8 cellular contexts compared by ENCODE assay signal in the genomic region with DNA sequence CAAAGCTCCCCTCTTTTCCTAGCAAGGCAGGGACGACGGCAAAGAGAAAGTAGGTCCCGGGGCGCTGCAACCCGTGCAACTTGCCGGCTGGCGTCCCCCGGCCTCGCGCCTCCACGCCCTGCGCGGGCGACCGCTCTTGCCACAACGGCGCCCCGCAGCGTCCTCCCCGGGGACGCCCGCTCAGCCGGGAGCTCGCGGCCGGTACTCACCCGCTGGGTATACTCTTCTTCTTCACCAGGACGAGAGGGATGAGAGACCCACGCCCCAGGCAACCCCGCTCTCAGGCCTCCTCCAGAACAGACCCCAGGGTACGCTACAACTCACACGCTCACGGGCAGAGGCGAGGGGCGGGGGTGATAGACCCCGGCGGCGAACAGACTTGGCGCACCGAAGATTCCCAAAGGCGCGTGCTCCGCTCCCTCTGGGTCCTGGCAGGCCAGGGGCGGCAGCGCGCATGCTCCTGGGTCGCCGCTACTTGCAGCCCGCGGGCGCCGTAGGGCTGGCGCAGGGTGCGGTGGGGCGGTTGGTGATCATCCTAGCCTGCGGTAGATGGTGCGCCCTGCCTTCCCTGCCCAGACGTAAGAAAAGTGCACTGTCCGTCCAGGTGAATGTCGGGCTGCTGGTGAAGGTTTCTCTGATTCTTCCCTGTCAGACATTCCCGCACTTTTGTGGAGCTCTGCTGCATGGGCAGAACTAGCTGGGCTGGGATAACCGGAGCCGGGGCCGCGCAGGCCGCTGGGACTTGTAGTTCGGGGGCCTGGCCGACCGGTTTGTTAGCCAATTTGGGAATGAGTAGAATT. TPM values are rescaled to one million over a fixed set of nuclear protein-coding genes. Genes with fewer than 3 reads are reported as not detected.
A peak's percentile ranks its signal among the peaks of the same experiment; 100 is the strongest.
DNase-seq lines count a peak whose midpoint lies in the region; ATAC-seq, FAIRE-seq and TF ChIP-seq lines count a peak whose summit lies in the region.

Gene CC2D2B, plus strand, starts transcription at position 522 of the 800 bp plus-strand sequence. CDS start 3,349 bp downstream, outside the sequence.

- TF ChIP-seq EP300 in H1 (IDR thresholded peaks at IDR 0.05; ENCODE audit: borderline replicate concordance in 1 of 2, low read depth in 2 of 2, low read length in 2 of 2) = no peak

- peak within 1 kb of the TSS; percentile 95 for H2BK5ac ChIP-seq in H1 (ENCODE audit: low read depth, low read length)
- H2BK5ac ChIP-seq in mesendoderm (ENCODE audit: low read length) = peak within 1 kb of the TSS; percentile 45

- no peaks in the 10 kb centered on the region for H3K27me3 ChIP-seq in CD4-positive, alpha-beta memory T cell (ENCODE audit: insufficient read depth, low read length)
- no peaks in the 10 kb centered on the region for H3K27me3 ChIP-seq in H1 (replicated peaks in 1 of 4; ENCODE audit: control insufficient read depth in 3 of 4, extremely low read depth in 1 of 4, insufficient read depth in 3 of 4, low read length in 3 of 4)
- H3K27me3 ChIP-seq in mesendoderm (ENCODE audit: insufficient read depth, low read length, poor library complexity) = no peaks in the 10 kb centered on the region

- peak within 1 kb of the TSS; percentile 58 for H3K27ac ChIP-seq in CD4-positive, alpha-beta memory T cell (ENCODE audit: low read depth, low read length)
- H3K27ac ChIP-seq in H1 (ENCODE audit: low read depth, low read length) (no peak within 1 kb of the TSS), mesendoderm (ENCODE audit: low read depth, low read length) (peak within 1 kb of the TSS; percentile 1)

- H3K9ac ChIP-seq in H1 (replicated peaks in 1 of 4; ENCODE audit: extremely low read depth in 1 of 4, low read depth in 3 of 4, low read length in 3 of 4) (peak within 1 kb of the TSS in 3 of 4 experiments; percentile 31 to 51 (median 42); a peak in 5 of 7 replicates), mesendoderm (ENCODE audit: low read length) (peak within 1 kb of the TSS; percentile 62)

- H2AK5ac ChIP-seq in H1 (ENCODE audit: low read depth, low read length) (no peak within 1 kb of the TSS), mesendoderm (ENCODE audit: low read length) (no peak within 1 kb of the TSS)

- TF ChIP-seq RAD21 in H1 (IDR thresholded peaks at IDR 0.05 in 1 of 2, conservative IDR thresholded peaks at IDR 0.05 in 1 of 2; ENCODE audit: low read depth in 2 of 2, low read length in 2 of 2) = no peak

- H3K23me2 ChIP-seq in H1 (ENCODE audit: low read depth, low read length) = peaks cover 8% of the 10 kb centered on the region; the same call in 1 of the 2 replicates

- no peak for TF ChIP-seq CTCF in H1 (IDR thresholded peaks at IDR 0.05; ENCODE audit: control extremely low read depth in 1 of 3, insufficient read depth in 1 of 3, low read depth in 1 of 3, low read length in 3 of 3)

- peak; percentile 46 to 63 (median 55) for DNase-seq in CD4-positive, alpha-beta memory T cell
- DNase-seq in GM19240 (ENCODE audit: insufficient read length, low spot score) (peak; percentile 33), NCI-H82 treated with DMSO at 0.1 percent for 48 hours (lab: John Stamatoyannopoulos, UW; ENCODE audit: unreplicated experiment) (peak; percentile 60), H1 (ENCODE audit: low read depth in 1 of 2, low spot score in 2 of 2) (peak; percentile 69 to 91), mesendoderm (peak; percentile 94)
- peak; percentile 32 to 38 for DNase-seq in activated CD8-positive, alpha-beta memory T cell treated with anti-CD3 and anti-CD28 coated beads for 4 hours (ENCODE audit: low read depth in 2 of 2)
- DNase-seq in stimulated activated CD8-positive, alpha-beta memory T cell treated with anti-CD3 and anti-CD28 coated beads, Interleukin-12 subunit alpha, Interleukin-12 subunit beta, amount 100 ng/mL, for 4 hours (ENCODE audit: low read depth) = peak; percentile 49

- H2BK15ac ChIP-seq in H1 (ENCODE audit: low read length) (peak within 1 kb of the TSS; percentile 98; the same call in 1 of the 2 replicates), mesendoderm (replicated peaks; ENCODE audit: low read depth) (no peak within 1 kb of the TSS)

- peak within 1 kb of the TSS; percentile 99 for H2AFZ ChIP-seq in H1 (ENCODE audit: low read length)

- FAIRE-seq in H1 (lab: Jason Lieb, UNC) = no peak

- H2BK20ac ChIP-seq in H1 (ENCODE audit: low read length) = no peak within 1 kb of the TSS

- peak within 1 kb of the TSS; percentile 76 to 91 (median 88) for H3K27ac Mint-ChIP-seq in CD4-positive, alpha-beta memory T cell

- peak within 1 kb of the TSS; percentile 96 for H4K8ac ChIP-seq in H1 (ENCODE audit: extremely low read depth, insufficient read depth, low read length)
- H4K8ac ChIP-seq in mesendoderm (ENCODE audit: low read depth, low read length) = peak within 1 kb of the TSS; percentile 76

- H3K4me3 ChIP-seq in CD4-positive, alpha-beta memory T cell (ENCODE audit: low read length in 2 of 2) = peak within 1 kb of the TSS; percentile 73 to 86
- H3K4me3 ChIP-seq in H1 (ENCODE audit: extremely low read depth in 1 of 4, insufficient read depth in 2 of 4, low read depth in 3 of 4, low read length in 4 of 4) (peak within 1 kb of the TSS; percentile 73 to 82 (median 76)), mesendoderm (ENCODE audit: low read length) (peak within 1 kb of the TSS; percentile 55)

- peak within 1 kb of the TSS; percentile 62 for H3K56ac ChIP-seq in H1 (replicated peaks; ENCODE audit: insufficient read length, low read depth, low read length)
- H3K56ac ChIP-seq in mesendoderm (ENCODE audit: low read length) = peak within 1 kb of the TSS; percentile 90

- no peaks in the 10 kb centered on the region for H3K4me1 ChIP-seq in CD4-positive, alpha-beta memory T cell (ENCODE audit: insufficient read depth, low read length)
- no peaks in the 10 kb centered on the region for H3K4me1 ChIP-seq in H1 (replicated peaks in 1 of 4; ENCODE audit: control insufficient read depth in 3 of 4, insufficient read depth in 4 of 4, low read length in 3 of 4)
- no peaks in the 10 kb centered on the region for H3K4me1 ChIP-seq in mesendoderm (ENCODE audit: control insufficient read depth, low read depth, low read length)

- H4K5ac ChIP-seq in H1 (ENCODE audit: insufficient read length, low read depth, low read length) = peak within 1 kb of the TSS; percentile 81
- no peak within 1 kb of the TSS for H4K5ac ChIP-seq in mesendoderm (ENCODE audit: low read length)

- H3K79me1 ChIP-seq in H1 (ENCODE audit: low read depth, low read length) (no peaks in the 10 kb centered on the region), mesendoderm (ENCODE audit: low read length) (peaks cover 1% of the 10 kb centered on the region)

- no peak within 1 kb of the TSS for H3K14ac ChIP-seq in H1 (ENCODE audit: insufficient read length)

- peaks cover 3% of the 10 kb centered on the region for H3K36me3 ChIP-seq in CD4-positive, alpha-beta memory T cell (ENCODE audit: insufficient read depth, low read length)
- H3K36me3 ChIP-seq in H1 (ENCODE audit: control insufficient read depth in 2 of 4, insufficient read depth in 4 of 4, low read length in 3 of 4) (peaks cover 2 to 12% (median 2%) of the 10 kb centered on the region in 4 experiments; a peak in 4 of 8 replicates), mesendoderm (ENCODE audit: control insufficient read depth, insufficient read depth, low read length) (peaks cover 3% of the 10 kb centered on the region)

- 0 out of 3 replicates have a peak, but pooled peaks of 1 of the 2 experiments have one; percentile 51 for TF ChIP-seq POLR2A in H1 (IDR thresholded peaks at IDR 0.05; ENCODE audit: control extremely low read depth in 1 of 2, low read depth in 2 of 2, low read length in 2 of 2)

- H2BK12ac ChIP-seq in H1 (ENCODE audit: low read depth, low read length) = peak within 1 kb of the TSS; percentile 94; the same call in 1 of the 2 replicates

- no peak within 1 kb of the TSS for H3K4ac ChIP-seq in H1 (replicated peaks; ENCODE audit: insufficient read length, low read depth, low read length)
- peak within 1 kb of the TSS; percentile 77 for H3K4ac ChIP-seq in mesendoderm (ENCODE audit: low read depth, low read length)

- H3K4me2 ChIP-seq in H1 (ENCODE audit: insufficient read depth in 1 of 2, low read depth in 2 of 2, low read length in 2 of 2) (peak within 1 kb of the TSS; percentile 70 to 87), mesendoderm (ENCODE audit: low read length) (peak within 1 kb of the TSS; percentile 47)

- peak within 1 kb of the TSS; percentile 50 for H4K91ac ChIP-seq in H1 (replicated peaks; ENCODE audit: insufficient read length, low read length)

- H3K9me3 ChIP-seq in CD4-positive, alpha-beta memory T cell (ENCODE audit: control insufficient read depth in 1 of 2, low read length in 2 of 2) = no peaks in the 10 kb centered on the region
- no peaks in the 10 kb centered on the region for H3K9me3 ChIP-seq in H1 (ENCODE audit: insufficient read depth in 2 of 2, low read depth in 1 of 2, low read length in 1 of 2)

- H3K79me2 ChIP-seq in H1 (ENCODE audit: control insufficient read depth in 1 of 2, insufficient read depth in 2 of 2, low read length in 2 of 2) = no peaks in the 10 kb centered on the region
- H3K79me2 ChIP-seq in mesendoderm (ENCODE audit: control insufficient read depth, insufficient read depth, low read length) = no peaks in the 10 kb centered on the region

- 1% methylated on average over 58 of the region's 69 CpGs; no CpG with 5 or more reads in 1 of the 2 experiments for WGBS in H1 (ENCODE audit: extremely low coverage in 1 of 2, insufficient coverage in 1 of 2, insufficient read length in 1 of 2, insufficient replicate concordance in 2 of 2, low coverage in 1 of 2, low lambda C conversion rate in 2 of 2, missing lambda C conversion rate in 1 of 2), 2 experiments
- WGBS in mesendoderm (ENCODE audit: extremely low coverage, insufficient coverage, low lambda C conversion rate) = no CpG with 5 or more reads among the region's 69 CpGs

- peak within 1 kb of the TSS; percentile 91 to 96 (median 93) for H3K4me3 Mint-ChIP-seq in CD4-positive, alpha-beta memory T cell

- CTCF ChIA-PET in CD4-positive, alpha-beta memory T cell (lab: Charles Lee; ENCODE audit: partially characterized antibody) = interaction anchor here (0.6 to 2.6 kb wide), 5 partner anchors 33 to 214 kb away, joined by 3 to 19 read pairs (median 3); partner anchors contain the start of gene TCTN3
- CTCF ChIA-PET in H1 (lab: Charles Lee; ENCODE audit: partially characterized antibody) = interaction anchor here (0.8 to 1.7 kb wide), 6 partner anchors 65 to 666 kb away, joined by 3 to 6 read pairs (median 4); partner anchors contain the start of gene TCTN3

- H2BK120ac ChIP-seq in H1 (replicated peaks; ENCODE audit: low read depth, low read length) (no peak within 1 kb of the TSS), mesendoderm (ENCODE audit: low read depth, low read length) (no peak within 1 kb of the TSS)

- peaks cover 0 to under 1% of the 10 kb centered on the region in 2 experiments for H4K20me1 ChIP-seq in H1 (replicated peaks in 1 of 2; ENCODE audit: control insufficient read depth in 1 of 2, insufficient read depth in 2 of 2, low read length in 2 of 2)

- H3K27me3 Mint-ChIP-seq in CD4-positive, alpha-beta memory T cell = no peaks in the 10 kb centered on the region

- H3K4me1 Mint-ChIP-seq in CD4-positive, alpha-beta memory T cell = peaks cover 8 to 15% (median 12%) of the 10 kb centered on the region in 4 donors

- H3K23ac ChIP-seq in H1 (ENCODE audit: insufficient read length) (no peak within 1 kb of the TSS), mesendoderm (ENCODE audit: low read length) (no peak within 1 kb of the TSS)

- peak; percentile 82 for ATAC-seq in HG03457 (IDR thresholded peaks at IDR 0.05; ENCODE audit: unreplicated experiment)

- peak within 1 kb of the TSS; percentile 93 for H3K18ac ChIP-seq in H1 (ENCODE audit: extremely low read depth, low read length)
- peak within 1 kb of the TSS; percentile 85 for H3K18ac ChIP-seq in mesendoderm (ENCODE audit: low read length)

- POLR2A ChIA-PET in CD4-positive, alpha-beta memory T cell (lab: Charles Lee; ENCODE audit: partially characterized antibody) = interaction anchor here (0.5 to 1.8 kb wide), 6 partner anchors 135 to 257 kb away, joined by 3 to 16 read pairs (median 5); partner anchors contain the start of genes CCNJ, TCTN3 and ZNF518A
- POLR2A ChIA-PET in H1 (lab: Charles Lee; ENCODE audit: partially characterized antibody) = interaction anchor here (0.9 to 1.6 kb wide), 5 partner anchors 15 to 263 kb away, joined by 3 to 6 read pairs (median 3); partner anchors contain the start of gene ZNF518A

- H3K36me3 Mint-ChIP-seq in CD4-positive, alpha-beta memory T cell = peaks cover 0 to 3% of the 10 kb centered on the region in 2 donors

- intact Hi-C loops in CD4-positive, alpha-beta memory T cell (cut with micrococcal nuclease) = loop anchor here (1.0 to 5.0 kb wide), 5 partner anchors 135 to 346 kb away; partner anchors contain the start of genes CCNJ, SORBS1 and ZNF518A

- H3K9me3 Mint-ChIP-seq in CD4-positive, alpha-beta memory T cell = no peaks in the 10 kb centered on the region

RNA-seq across cellular contexts. Expression of gene CC2D2B, which starts in this region (rescaled TPM):
- under 1 TPM in 1 of 2 experiments, not detected in 1; 0.15 TPM for total RNA-seq in CD4-positive, alpha-beta memory T cell
- under 1 TPM in 1 of 2 donors, not detected in 1; 0.10 TPM for polyA plus RNA-seq in CD4-positive, alpha-beta memory T cell
- 0.29 and 0.71 TPM in 2 replicates for total RNA-seq in H1 (2021; fragmentation: NEBNext Ultra II Directional; extraction: Animal tissue kit (Norgen Biotek cat#: 25700))
- polyA plus RNA-seq in H1 (2011; rRNA removed) = 0.09 TPM in 1 of 2 replicates, not detected in the other
- polyA plus RNA-seq in H1 (2011; cell fraction: cytosol; rRNA removed) = 0.09 TPM
- polyA plus RNA-seq in H1 (2011; cell fraction: nucleus; rRNA removed) = not detected
- 0.11 TPM in 1 of 4 replicates, not detected in the others for polyA plus RNA-seq in H1 (2012, experiment 1 of 2)
- polyA plus RNA-seq in H1 (2012, experiment 2 of 2) = not detected
- 0.43 TPM for polyA plus RNA-seq in H1 (2013, experiment 1 of 2)
- polyA plus RNA-seq in H1 (2013, experiment 2 of 2) = 0.33 TPM
- polyA minus RNA-seq in H1 (2011; rRNA and poly(A)+ RNA removed) = not detected in 2 replicates
- polyA minus RNA-seq in H1 (2011; cell fraction: cytosol; rRNA and poly(A)+ RNA removed) = not detected
- 0.90 TPM for polyA minus RNA-seq in H1 (2011; cell fraction: nucleus; rRNA and poly(A)+ RNA removed)
- polyA plus RNA-seq in mesendoderm (2013, experiment 1 of 2) = 0.31 TPM
- 0.31 TPM for polyA plus RNA-seq in mesendoderm (2013, experiment 2 of 2)

Comparison
In these comparisons a context has a peak if more than half of its experiments do, and no peak if none do; other contexts are left out.
1. Peak in DNase-seq, H3K4me3 ChIP-seq and H3K27ac ChIP-seq in CD4-positive, alpha-beta memory T cell; RNA of the gene not detected or under 1 TPM.
2. Peak in DNase-seq, H3K4me3 ChIP-seq, H3K9ac ChIP-seq and H3K4me2 ChIP-seq in H1; RNA of the gene not detected or under 1 TPM.
3. DNase-seq: peak in every context shown above with its lines; median percentile 94 in mesendoderm; 80 in H1; 60 in NCI-H82 treated with DMSO at 0.1 percent for 48 hours; 55 in CD4-positive, alpha-beta memory T cell; 49 in stimulated activated CD8-positive, alpha-beta memory T cell treated with anti-CD3 and anti-CD28 coated beads, Interleukin-12 subunit alpha, Interleukin-12 subunit beta, amount 100 ng/mL, for 4 hours; 35 in activated CD8-positive, alpha-beta memory T cell treated with anti-CD3 and anti-CD28 coated beads for 4 hours; 33 in GM19240.